1 cellular context compared by ENCODE assay signal in the genomic region with DNA sequence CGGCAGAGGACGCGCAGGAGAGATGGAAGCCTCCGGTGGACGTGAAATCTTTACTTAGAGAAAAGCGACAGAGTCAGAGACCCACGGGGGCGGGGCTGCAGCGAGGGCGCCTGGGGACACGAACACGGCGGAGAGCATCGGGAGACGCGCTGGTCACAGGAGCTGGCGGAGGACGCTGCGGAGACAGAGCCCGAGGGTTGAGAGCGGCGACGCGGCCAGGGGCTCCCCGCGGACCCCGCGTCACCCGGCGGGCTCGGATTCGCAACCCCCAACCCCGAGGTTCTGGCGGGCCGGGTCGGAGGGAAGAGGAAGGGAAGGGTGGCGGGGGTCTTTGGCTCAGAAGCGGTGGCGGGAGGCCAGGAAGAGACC.
TF ChIP-seq lines count a peak whose summit lies in the region.

No MANE protein-coding gene starts in this region.

TF ChIP-seq in SK-N-SH, 30 proteins besides CTCF, POLR2A, EP300 and RAD21 (continued from another document):
- TF ChIP-seq, protein P1, sequence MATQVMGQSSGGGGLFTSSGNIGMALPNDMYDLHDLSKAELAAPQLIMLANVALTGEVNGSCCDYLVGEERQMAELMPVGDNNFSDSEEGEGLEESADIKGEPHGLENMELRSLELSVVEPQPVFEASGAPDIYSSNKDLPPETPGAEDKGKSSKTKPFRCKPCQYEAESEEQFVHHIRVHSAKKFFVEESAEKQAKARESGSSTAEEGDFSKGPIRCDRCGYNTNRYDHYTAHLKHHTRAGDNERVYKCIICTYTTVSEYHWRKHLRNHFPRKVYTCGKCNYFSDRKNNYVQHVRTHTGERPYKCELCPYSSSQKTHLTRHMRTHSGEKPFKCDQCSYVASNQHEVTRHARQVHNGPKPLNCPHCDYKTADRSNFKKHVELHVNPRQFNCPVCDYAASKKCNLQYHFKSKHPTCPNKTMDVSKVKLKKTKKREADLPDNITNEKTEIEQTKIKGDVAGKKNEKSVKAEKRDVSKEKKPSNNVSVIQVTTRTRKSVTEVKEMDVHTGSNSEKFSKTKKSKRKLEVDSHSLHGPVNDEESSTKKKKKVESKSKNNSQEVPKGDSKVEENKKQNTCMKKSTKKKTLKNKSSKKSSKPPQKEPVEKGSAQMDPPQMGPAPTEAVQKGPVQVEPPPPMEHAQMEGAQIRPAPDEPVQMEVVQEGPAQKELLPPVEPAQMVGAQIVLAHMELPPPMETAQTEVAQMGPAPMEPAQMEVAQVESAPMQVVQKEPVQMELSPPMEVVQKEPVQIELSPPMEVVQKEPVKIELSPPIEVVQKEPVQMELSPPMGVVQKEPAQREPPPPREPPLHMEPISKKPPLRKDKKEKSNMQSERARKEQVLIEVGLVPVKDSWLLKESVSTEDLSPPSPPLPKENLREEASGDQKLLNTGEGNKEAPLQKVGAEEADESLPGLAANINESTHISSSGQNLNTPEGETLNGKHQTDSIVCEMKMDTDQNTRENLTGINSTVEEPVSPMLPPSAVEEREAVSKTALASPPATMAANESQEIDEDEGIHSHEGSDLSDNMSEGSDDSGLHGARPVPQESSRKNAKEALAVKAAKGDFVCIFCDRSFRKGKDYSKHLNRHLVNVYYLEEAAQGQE (IDR thresholded peaks at IDR 0.05; ENCODE audit: low read depth, low read length): no peak
- TF ChIP-seq FOXM1 (IDR thresholded peaks at IDR 0.05; ENCODE audit: low read depth): no peak
- TF ChIP-seq, protein P2, sequence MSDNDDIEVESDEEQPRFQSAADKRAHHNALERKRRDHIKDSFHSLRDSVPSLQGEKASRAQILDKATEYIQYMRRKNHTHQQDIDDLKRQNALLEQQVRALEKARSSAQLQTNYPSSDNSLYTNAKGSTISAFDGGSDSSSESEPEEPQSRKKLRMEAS (IDR thresholded peaks at IDR 0.05; ENCODE audit: low read depth): no peak
- TF ChIP-seq GABPA (IDR thresholded peaks at IDR 0.05; ENCODE audit: low read depth): no peak
- TF ChIP-seq RCOR1 (IDR thresholded peaks at IDR 0.05; ENCODE audit: low read length): no peak
- TF ChIP-seq JUND (IDR thresholded peaks at IDR 0.05): no peak
- no peak for TF ChIP-seq FOSL2 (IDR thresholded peaks at IDR 0.05; ENCODE audit: borderline replicate concordance, low read depth)
- TF ChIP-seq, protein P3, sequence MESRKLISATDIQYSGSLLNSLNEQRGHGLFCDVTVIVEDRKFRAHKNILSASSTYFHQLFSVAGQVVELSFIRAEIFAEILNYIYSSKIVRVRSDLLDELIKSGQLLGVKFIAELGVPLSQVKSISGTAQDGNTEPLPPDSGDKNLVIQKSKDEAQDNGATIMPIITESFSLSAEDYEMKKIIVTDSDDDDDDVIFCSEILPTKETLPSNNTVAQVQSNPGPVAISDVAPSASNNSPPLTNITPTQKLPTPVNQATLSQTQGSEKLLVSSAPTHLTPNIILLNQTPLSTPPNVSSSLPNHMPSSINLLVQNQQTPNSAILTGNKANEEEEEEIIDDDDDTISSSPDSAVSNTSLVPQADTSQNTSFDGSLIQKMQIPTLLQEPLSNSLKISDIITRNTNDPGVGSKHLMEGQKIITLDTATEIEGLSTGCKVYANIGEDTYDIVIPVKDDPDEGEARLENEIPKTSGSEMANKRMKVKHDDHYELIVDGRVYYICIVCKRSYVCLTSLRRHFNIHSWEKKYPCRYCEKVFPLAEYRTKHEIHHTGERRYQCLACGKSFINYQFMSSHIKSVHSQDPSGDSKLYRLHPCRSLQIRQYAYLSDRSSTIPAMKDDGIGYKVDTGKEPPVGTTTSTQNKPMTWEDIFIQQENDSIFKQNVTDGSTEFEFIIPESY (IDR thresholded peaks at IDR 0.05; ENCODE audit: borderline replicate concordance, low read depth): no peak
- TF ChIP-seq SIN3A (IDR thresholded peaks at IDR 0.05; ENCODE audit: borderline replicate concordance, low read depth, low read length): no peak
- TF ChIP-seq, protein P4, sequence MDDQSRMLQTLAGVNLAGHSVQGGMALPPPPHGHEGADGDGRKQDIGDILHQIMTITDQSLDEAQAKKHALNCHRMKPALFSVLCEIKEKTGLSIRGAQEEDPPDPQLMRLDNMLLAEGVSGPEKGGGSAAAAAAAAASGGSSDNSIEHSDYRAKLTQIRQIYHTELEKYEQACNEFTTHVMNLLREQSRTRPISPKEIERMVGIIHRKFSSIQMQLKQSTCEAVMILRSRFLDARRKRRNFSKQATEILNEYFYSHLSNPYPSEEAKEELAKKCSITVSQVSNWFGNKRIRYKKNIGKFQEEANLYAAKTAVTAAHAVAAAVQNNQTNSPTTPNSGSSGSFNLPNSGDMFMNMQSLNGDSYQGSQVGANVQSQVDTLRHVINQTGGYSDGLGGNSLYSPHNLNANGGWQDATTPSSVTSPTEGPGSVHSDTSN (IDR thresholded peaks at IDR 0.05): no peak
- TF ChIP-seq, protein P5, sequence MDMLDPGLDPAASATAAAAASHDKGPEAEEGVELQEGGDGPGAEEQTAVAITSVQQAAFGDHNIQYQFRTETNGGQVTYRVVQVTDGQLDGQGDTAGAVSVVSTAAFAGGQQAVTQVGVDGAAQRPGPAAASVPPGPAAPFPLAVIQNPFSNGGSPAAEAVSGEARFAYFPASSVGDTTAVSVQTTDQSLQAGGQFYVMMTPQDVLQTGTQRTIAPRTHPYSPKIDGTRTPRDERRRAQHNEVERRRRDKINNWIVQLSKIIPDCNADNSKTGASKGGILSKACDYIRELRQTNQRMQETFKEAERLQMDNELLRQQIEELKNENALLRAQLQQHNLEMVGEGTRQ (IDR thresholded peaks at IDR 0.05; ENCODE audit: borderline replicate concordance, low read depth, low read length): no peak
- TF ChIP-seq FOXJ3 (CRISPR knock-in tag; IDR thresholded peaks at IDR 0.05): no peak
- no peak; the same call in 1 of the 2 replicates for TF ChIP-seq MXI1 (IDR thresholded peaks at IDR 0.05; ENCODE audit: low read depth, low read length)
- TF ChIP-seq, protein P6, sequence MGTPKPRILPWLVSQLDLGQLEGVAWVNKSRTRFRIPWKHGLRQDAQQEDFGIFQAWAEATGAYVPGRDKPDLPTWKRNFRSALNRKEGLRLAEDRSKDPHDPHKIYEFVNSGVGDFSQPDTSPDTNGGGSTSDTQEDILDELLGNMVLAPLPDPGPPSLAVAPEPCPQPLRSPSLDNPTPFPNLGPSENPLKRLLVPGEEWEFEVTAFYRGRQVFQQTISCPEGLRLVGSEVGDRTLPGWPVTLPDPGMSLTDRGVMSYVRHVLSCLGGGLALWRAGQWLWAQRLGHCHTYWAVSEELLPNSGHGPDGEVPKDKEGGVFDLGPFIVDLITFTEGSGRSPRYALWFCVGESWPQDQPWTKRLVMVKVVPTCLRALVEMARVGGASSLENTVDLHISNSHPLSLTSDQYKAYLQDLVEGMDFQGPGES (IDR thresholded peaks at IDR 0.05; ENCODE audit: low read depth, low read length): no peak
TF ChIP-seq in SK-N-SH: peak in this region for 0.
